8 cellular contexts compared by ENCODE assay signal in the genomic region with DNA sequence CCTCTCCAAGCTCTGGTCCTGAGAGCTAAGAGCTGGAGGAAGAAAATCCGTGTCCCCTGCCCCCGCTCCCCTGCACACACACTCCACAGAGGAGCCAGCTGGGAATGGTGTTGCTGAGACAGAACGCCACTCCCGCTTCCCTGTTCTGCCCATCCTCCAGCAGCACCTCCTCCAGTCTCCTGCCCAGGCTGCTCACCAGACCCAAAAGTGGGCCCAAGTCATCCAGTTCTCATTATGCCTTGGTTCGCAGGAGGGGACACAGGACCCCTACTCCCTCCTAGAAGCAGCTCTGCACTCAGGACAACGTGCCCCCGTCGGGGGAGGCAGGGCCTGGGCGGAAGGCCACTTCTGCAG. TPM values are rescaled to one million over a fixed set of nuclear protein-coding genes. Genes with fewer than 3 reads are reported as not detected.
DNase-seq lines count a peak whose midpoint lies in the region; ATAC-seq and TF ChIP-seq lines count a peak whose summit lies in the region.

No MANE protein-coding gene starts in this region.

- in situ Hi-C loops in KBM-7 (cut with MboI; ENCODE audit: low pct_unique_long_range_greater_than_20kb, low sequenced_read_pairs), result no loop called here

- intact Hi-C loops in Right ventricle myocardium superior (cut with DNase I), result no loop called here

- no peak for TF ChIP-seq CTCF in VCaP (conservative IDR thresholded peaks at IDR 0.05)

- H3K27ac ChIP-seq in VCaP, result peak overlapping the region; percentile 98

- ATAC-seq in Right ventricle myocardium superior (ENCODE audit: poor library complexity) (peak; percentile 59), GM21723 (IDR thresholded peaks at IDR 0.05; ENCODE audit: unreplicated experiment) (no peak)

- DNase-seq in NCI-H2107 treated with DMSO at 0.1 percent for 48 hours (lab: John Stamatoyannopoulos, UW; ENCODE audit: unreplicated experiment) (peak; percentile 40), NCI-H2107 (lab: John Stamatoyannopoulos, UW) (no peak), Right ventricle myocardium superior (peak; percentile 50), renal cortical epithelial cell (ENCODE audit: low read depth) (peak; percentile 27), KBM-7 (no peak), SK-N-DZ (ENCODE audit: low spot score) (no peak)

RNA-seq across cellular contexts. Expression of gene TRMT61A, which starts 0.9 kb away (rescaled TPM):
- total RNA-seq in Right ventricle myocardium superior (5.0 TPM), renal cortical epithelial cell (6.9 and 13.8 TPM in 2 replicates)
- polyA plus RNA-seq in SK-N-DZ (2014; cell fraction: cytosol; rRNA removed), result 11.0 and 13.1 TPM in 2 replicates
- polyA plus RNA-seq in SK-N-DZ (2014; cell fraction: nucleus; rRNA removed), result 10.7 and 13.8 TPM in 2 replicates

RNA-seq across cellular contexts. Expression of gene CKB, which starts 5.5 kb away (rescaled TPM):
- 702 TPM for total RNA-seq in Right ventricle myocardium superior
- total RNA-seq in renal cortical epithelial cell, result 125 and 340 TPM in 2 replicates
- polyA plus RNA-seq in SK-N-DZ (2014; cell fraction: cytosol; rRNA removed), result 292 and 306 TPM in 2 replicates
- polyA plus RNA-seq in SK-N-DZ (2014; cell fraction: nucleus; rRNA removed), result 803 and 868 TPM in 2 replicates

RNA-seq across cellular contexts. Expression of gene BAG5, which starts 34.3 kb away (rescaled TPM):
- total RNA-seq in Right ventricle myocardium superior, result 14.3 TPM
- 78.4 and 79.2 TPM in 2 replicates for total RNA-seq in renal cortical epithelial cell
- 10.6 and 12.5 TPM in 2 replicates for polyA plus RNA-seq in SK-N-DZ (2014; cell fraction: cytosol; rRNA removed)
- 6.9 and 7.6 TPM in 2 replicates for polyA plus RNA-seq in SK-N-DZ (2014; cell fraction: nucleus; rRNA removed)

RNA-seq across cellular contexts. Expression of gene COA8, which starts 34.6 kb away (rescaled TPM):
- total RNA-seq in Right ventricle myocardium superior, result 60.6 TPM
- 31.1 and 32.5 TPM in 2 replicates for total RNA-seq in renal cortical epithelial cell
- polyA plus RNA-seq in SK-N-DZ (2014; cell fraction: cytosol; rRNA removed), result 12.2 and 20.0 TPM in 2 replicates
- polyA plus RNA-seq in SK-N-DZ (2014; cell fraction: nucleus; rRNA removed), result 3.6 and 11.8 TPM in 2 replicates

Comparison
In these comparisons a context has a peak if more than half of its experiments do, and no peak if none do; other contexts are left out.
1. DNase-seq: peak in NCI-H2107 treated with DMSO at 0.1 percent for 48 hours (single experiment), Right ventricle myocardium superior (single experiment) and renal cortical epithelial cell (single experiment); none in NCI-H2107 (single experiment), KBM-7 (single experiment) and SK-N-DZ (single experiment).